ENCODE assay signal across 1 cellular context in genomic region chr17:58072862-58073261, GRCh38.
TF ChIP-seq lines count a peak whose summit lies in the region.

No MANE protein-coding gene starts in this region.

TF ChIP-seq in K562, 482 proteins besides CTCF, POLR2A, EP300 and RAD21 (continued from another document):
- TF ChIP-seq, protein P1, sequence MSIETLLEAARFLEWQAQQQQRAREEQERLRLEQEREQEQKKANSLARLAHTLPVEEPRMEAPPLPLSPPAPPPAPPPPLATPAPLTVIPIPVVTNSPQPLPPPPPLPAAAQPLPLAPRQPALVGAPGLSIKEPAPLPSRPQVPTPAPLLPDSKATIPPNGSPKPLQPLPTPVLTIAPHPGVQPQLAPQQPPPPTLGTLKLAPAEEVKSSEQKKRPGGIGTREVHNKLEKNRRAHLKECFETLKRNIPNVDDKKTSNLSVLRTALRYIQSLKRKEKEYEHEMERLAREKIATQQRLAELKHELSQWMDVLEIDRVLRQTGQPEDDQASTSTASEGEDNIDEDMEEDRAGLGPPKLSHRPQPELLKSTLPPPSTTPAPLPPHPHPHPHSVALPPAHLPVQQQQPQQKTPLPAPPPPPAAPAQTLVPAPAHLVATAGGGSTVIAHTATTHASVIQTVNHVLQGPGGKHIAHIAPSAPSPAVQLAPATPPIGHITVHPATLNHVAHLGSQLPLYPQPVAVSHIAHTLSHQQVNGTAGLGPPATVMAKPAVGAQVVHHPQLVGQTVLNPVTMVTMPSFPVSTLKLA (conservative IDR thresholded peaks at IDR 0.05) = 0 out of 4 replicates have a peak, but pooled peaks of 1 of the 2 experiments have one; percentile 9
- TF ChIP-seq TRIM24 (IDR thresholded peaks at IDR 0.05) = no peak
- TF ChIP-seq, protein P2, sequence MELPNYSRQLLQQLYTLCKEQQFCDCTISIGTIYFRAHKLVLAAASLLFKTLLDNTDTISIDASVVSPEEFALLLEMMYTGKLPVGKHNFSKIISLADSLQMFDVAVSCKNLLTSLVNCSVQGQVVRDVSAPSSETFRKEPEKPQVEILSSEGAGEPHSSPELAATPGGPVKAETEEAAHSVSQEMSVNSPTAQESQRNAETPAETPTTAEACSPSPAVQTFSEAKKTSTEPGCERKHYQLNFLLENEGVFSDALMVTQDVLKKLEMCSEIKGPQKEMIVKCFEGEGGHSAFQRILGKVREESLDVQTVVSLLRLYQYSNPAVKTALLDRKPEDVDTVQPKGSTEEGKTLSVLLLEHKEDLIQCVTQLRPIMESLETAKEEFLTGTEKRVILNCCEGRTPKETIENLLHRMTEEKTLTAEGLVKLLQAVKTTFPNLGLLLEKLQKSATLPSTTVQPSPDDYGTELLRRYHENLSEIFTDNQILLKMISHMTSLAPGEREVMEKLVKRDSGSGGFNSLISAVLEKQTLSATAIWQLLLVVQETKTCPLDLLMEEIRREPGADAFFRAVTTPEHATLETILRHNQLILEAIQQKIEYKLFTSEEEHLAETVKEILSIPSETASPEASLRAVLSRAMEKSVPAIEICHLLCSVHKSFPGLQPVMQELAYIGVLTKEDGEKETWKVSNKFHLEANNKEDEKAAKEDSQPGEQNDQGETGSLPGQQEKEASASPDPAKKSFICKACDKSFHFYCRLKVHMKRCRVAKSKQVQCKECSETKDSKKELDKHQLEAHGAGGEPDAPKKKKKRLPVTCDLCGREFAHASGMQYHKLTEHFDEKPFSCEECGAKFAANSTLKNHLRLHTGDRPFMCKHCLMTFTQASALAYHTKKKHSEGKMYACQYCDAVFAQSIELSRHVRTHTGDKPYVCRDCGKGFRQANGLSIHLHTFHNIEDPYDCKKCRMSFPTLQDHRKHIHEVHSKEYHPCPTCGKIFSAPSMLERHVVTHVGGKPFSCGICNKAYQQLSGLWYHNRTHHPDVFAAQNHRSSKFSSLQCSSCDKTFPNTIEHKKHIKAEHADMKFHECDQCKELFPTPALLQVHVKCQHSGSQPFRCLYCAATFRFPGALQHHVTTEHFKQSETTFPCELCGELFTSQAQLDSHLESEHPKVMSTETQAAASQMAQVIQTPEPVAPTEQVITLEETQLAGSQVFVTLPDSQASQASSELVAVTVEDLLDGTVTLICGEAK (IDR thresholded peaks at IDR 0.05) = peak; percentile 88
- TF ChIP-seq, protein P2 (CRISPR knock-in tag; IDR thresholded peaks at IDR 0.05) = no peak
- peak; percentile 2 for TF ChIP-seq MEIS2 (IDR thresholded peaks at IDR 0.05; ENCODE audit: partially characterized antibody)
